ENCODE assay signal across 12 cellular contexts in the genomic region with DNA sequence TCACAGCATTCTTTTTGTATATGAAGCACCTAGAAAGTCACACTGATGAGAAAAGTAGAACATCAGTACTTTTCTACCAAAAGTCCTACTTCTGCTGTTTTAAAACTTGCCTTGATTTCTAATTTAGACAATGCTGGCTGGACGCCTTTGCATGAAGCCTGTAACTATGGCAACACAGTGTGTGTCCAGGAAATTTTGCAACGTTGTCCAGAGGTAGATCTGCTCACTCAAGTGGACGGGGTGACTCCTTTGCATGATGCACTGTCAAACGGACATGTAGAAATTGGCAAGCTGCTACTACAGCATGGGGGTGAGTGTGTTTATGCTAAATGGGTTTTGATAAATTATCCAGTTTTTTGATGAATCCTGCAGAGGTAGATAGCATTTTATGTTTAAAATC.
DNase-seq lines count a peak whose midpoint lies in the region; ATAC-seq and TF ChIP-seq lines count a peak whose summit lies in the region.
"Had no signal": no experiment of that assay in that cellular context is flagged by ENCODE, and none has a peak within 500 bp of the region (broad histone marks: within the 10 kb centered on the region; RNA-seq: fewer than 3 reads in every experiment).

No MANE protein-coding gene starts in this region.

- WGBS in right cardiac atrium: 20% methylated on average over 4 of the region's 4 CpGs

- TF ChIP-seq CTCF in fibroblast of villous mesenchyme (IDR thresholded peaks at IDR 0.05; ENCODE audit: insufficient read depth, low read depth, low read length): no peak

- H3K9me3 ChIP-seq in right cardiac atrium (ENCODE audit: control insufficient read depth, low read length): no peaks in the 10 kb centered on the region

- H3K4me1 ChIP-seq in right cardiac atrium (ENCODE audit: control insufficient read depth, insufficient read depth, low read length): peaks cover 2% of the 10 kb centered on the region

- DNase-seq in right cardiac atrium (no peak), Right ventricle myocardium inferior (ENCODE audit: missing footprints) (no peak), SKM-1 (lab: John Stamatoyannopoulos, UW; ENCODE audit: unreplicated experiment) (peak; percentile 30), fibroblast of villous mesenchyme (ENCODE audit: low read depth) (peak; percentile 50), activated gamma-delta T cell (lab: John Stamatoyannopoulos, UW) (no peak)
- DNase-seq: activated CD8-positive, alpha-beta memory T cell treated with anti-CD3 and anti-CD28 coated beads, Interleukin-2, amount 10 ng/mL, durations not matched to agents 7 days and 5 days; effector memory CD8-positive, alpha-beta T cell; stimulated activated CD4-positive, alpha-beta T cell treated with anti-CD3 and anti-CD28 coated beads, Interleukin-4, amount 100 ng/mL, for 1 hour had no signal

- ATAC-seq in right cardiac atrium (peak; percentile 63), Right ventricle myocardium inferior (no peak), GM21367 (IDR thresholded peaks at IDR 0.05; ENCODE audit: unreplicated experiment) (no peak), HG02885 (IDR thresholded peaks at IDR 0.05; ENCODE audit: poor library complexity, unreplicated experiment) (no peak), GM18520 (IDR thresholded peaks at IDR 0.05; ENCODE audit: unreplicated experiment) (no peak)
- ATAC-seq: activated CD8-positive, alpha-beta memory T cell treated with anti-CD3 and anti-CD28 coated beads, Interleukin-2, amount 10 ng/mL, durations not matched to agents 7 days and 5 days; effector memory CD8-positive, alpha-beta T cell had no signal

- no peak overlapping the region for H3K4me3 ChIP-seq in right cardiac atrium (ENCODE audit: low read length)
- H3K4me3 ChIP-seq in fibroblast of villous mesenchyme (ENCODE audit: low read depth, low read length): no peak overlapping the region
- H3K4me3 ChIP-seq: SK-N-MC had no signal

- H3K27me3 ChIP-seq in right cardiac atrium (ENCODE audit: control insufficient read depth, insufficient read depth): no peaks in the 10 kb centered on the region

- H3K27ac ChIP-seq in right cardiac atrium (ENCODE audit: low read length): no peak overlapping the region

- intact Hi-C loops in right cardiac atrium (cut with DNase I): no loop called here
- intact Hi-C loops in Right ventricle myocardium inferior (cut with DNase I): loop anchor here (5.0 kb wide), 1 partner anchor 165 kb away; no protein-coding TSS in a partner anchor

Comparison
In these comparisons a context has a peak if more than half of its experiments do, and no peak if none do; other contexts are left out.
1. ATAC-seq: peak in right cardiac atrium (2 of 2); none in Right ventricle myocardium inferior (single experiment), GM21367 (single experiment), HG02885 (single experiment) and GM18520 (single experiment).
2. DNase-seq: peak in SKM-1 (single experiment) and fibroblast of villous mesenchyme (single experiment); none in right cardiac atrium (0 of 3), Right ventricle myocardium inferior (single experiment) and activated gamma-delta T cell (single experiment).